Comparison of ENCODE assay signal across 17 cellular contexts in the genomic region with DNA sequence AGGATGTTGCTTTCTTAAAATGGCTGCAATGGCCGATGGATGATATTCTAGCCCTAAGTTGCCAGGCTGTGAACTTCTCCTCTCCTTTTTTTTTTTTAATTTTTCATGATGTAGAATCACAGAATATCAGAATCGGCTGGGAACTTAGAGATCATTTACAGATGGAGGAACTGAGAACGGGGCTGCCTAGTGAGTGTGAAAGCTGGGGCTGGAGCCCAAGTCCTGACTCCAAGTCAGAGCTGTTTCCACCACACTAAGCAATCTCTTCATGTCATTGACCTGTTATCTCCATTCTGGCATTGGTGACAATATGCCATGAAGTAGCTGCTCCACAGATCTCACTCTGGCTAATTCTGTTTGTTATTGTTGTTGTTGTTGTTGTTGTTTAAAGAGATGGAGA.
"Had no signal": no experiment of that assay in that cellular context is flagged by ENCODE, and none has a peak within 500 bp of the region (broad histone marks: within the 10 kb centered on the region; RNA-seq: fewer than 3 reads in every experiment).

No MANE protein-coding gene starts in this region.

- H3K9me3 Mint-ChIP-seq: activated naive CD4-positive, alpha-beta T cell treated with anti-CD3 and anti-CD28 coated beads, Interleukin-2, amount 50 U/mL, for 24 hours; neural progenitor cell had no signal

- H3K27ac Mint-ChIP-seq: activated naive CD4-positive, alpha-beta T cell treated with anti-CD3 and anti-CD28 coated beads, Interleukin-2, amount 50 U/mL, for 24 hours; neural progenitor cell had no signal

- H3K9ac ChIP-seq: neural progenitor cell had no signal

- H3K27ac ChIP-seq: body of pancreas, coronary artery, foreskin keratinocyte, neural progenitor cell, pancreas, tibial artery had no signal

- ATAC-seq: body of pancreas, foreskin keratinocyte, left colon, pancreas had no signal

- H2AFZ ChIP-seq: neural progenitor cell had no signal

- H3K4me3 Mint-ChIP-seq: activated naive CD4-positive, alpha-beta T cell treated with anti-CD3 and anti-CD28 coated beads, Interleukin-2, amount 50 U/mL, for 24 hours; neural progenitor cell had no signal

- H3K9me3 ChIP-seq: body of pancreas, pancreas, tibial artery had no signal

- DNase-seq: activated CD4-positive, alpha-beta T cell treated with anti-CD3 and anti-CD28 coated beads, Interleukin-2, amount 50 U/mL, for 4 hours; activated CD4-positive, CD25-positive, alpha-beta regulatory T cell; activated T-cell treated with anti-CD3 and anti-CD28 coated beads, Interleukin-2, amount 50 U/mL, for 1 hour; amniotic stem cell; body of pancreas; central memory CD4-positive, alpha-beta T cell; effector CD4-positive, alpha-beta T cell; foreskin keratinocyte; left colon; midbrain; pancreas; stimulated activated CD4-positive, alpha-beta T cell treated with anti-CD3 and anti-CD28 coated beads, Interleukin-4, amount 100 ng/mL, for 1 hour; tibial artery had no signal

- H3K36me3 ChIP-seq: neural progenitor cell, pancreas, tibial artery had no signal

- H3K4me1 ChIP-seq: body of pancreas, foreskin keratinocyte, tibial artery had no signal

- H3K27me3 ChIP-seq: body of pancreas, neural progenitor cell, pancreas had no signal

- H3K4me1 Mint-ChIP-seq: activated naive CD4-positive, alpha-beta T cell treated with anti-CD3 and anti-CD28 coated beads, Interleukin-2, amount 50 U/mL, for 24 hours had no signal

- H3K4me2 ChIP-seq: neural progenitor cell had no signal

- H3K36me3 Mint-ChIP-seq: activated naive CD4-positive, alpha-beta T cell treated with anti-CD3 and anti-CD28 coated beads, Interleukin-2, amount 50 U/mL, for 24 hours; neural progenitor cell had no signal

- H3K4me3 ChIP-seq: body of pancreas, coronary artery, lung, neural progenitor cell, pancreas, tibial artery had no signal
